Comparison of ENCODE assay signal across 26 cellular contexts in genomic region chr5:68983959-68984358, GRCh38.
"Had no signal": no experiment of that assay in that cellular context is flagged by ENCODE, and none has a peak within 500 bp of the region (broad histone marks: within the 10 kb centered on the region; RNA-seq: fewer than 3 reads in every experiment).

No MANE protein-coding gene starts in this region.

- H3K27me3 Mint-ChIP-seq: dendritic cell treated with granulocyte-macrophage colony-stimulating factor and Interleukin-4, amounts not matched to agents 40 ng/mL and 50 ng/mL, for 4 days had no signal

- H3K4me3 ChIP-seq: colonic mucosa, esophagus squamous epithelium, gastroesophageal sphincter, heart left ventricle, hepatocyte, left lung, lower lobe of right lung, mucosa of descending colon had no signal

- H3K4me1 Mint-ChIP-seq: immature natural killer cell; mesothelial cell of epicardium; naive thymus-derived CD4-positive, alpha-beta T cell; natural killer cell had no signal

- H3K4me1 ChIP-seq: colonic mucosa, esophagus squamous epithelium, gastroesophageal sphincter, heart left ventricle, left lung, lower lobe of right lung had no signal

- H3K27ac ChIP-seq: colonic mucosa, epithelial cell of prostate, esophagus squamous epithelium, gastroesophageal sphincter, heart left ventricle, hepatocyte, left lung, lower lobe of right lung had no signal

- DNase-seq: colonic mucosa; cortex of kidney; effector CD8-positive, alpha-beta T cell; erythroblast; esophagus squamous epithelium; foreskin fibroblast; foreskin melanocyte; heart left ventricle; hypothalamus; immature natural killer cell; left cardiac atrium; left lung; left ventricle myocardium superior; lower lobe of right lung; mesenchymal stem cell; mucosa of descending colon; naive thymus-derived CD4-positive, alpha-beta T cell; natural killer cell had no signal

- FAIRE-seq: endothelial cell of umbilical vein, keratinocyte had no signal

- H3K36me3 ChIP-seq: colonic mucosa, esophagus squamous epithelium, gastroesophageal sphincter, heart left ventricle, left lung, lower lobe of right lung had no signal

- H3K27me3 ChIP-seq: colonic mucosa, esophagus squamous epithelium, gastroesophageal sphincter, heart left ventricle, hepatocyte, left lung had no signal

- H3K4me3 Mint-ChIP-seq: dendritic cell treated with granulocyte-macrophage colony-stimulating factor and Interleukin-4, amounts not matched to agents 40 ng/mL and 50 ng/mL, for 4 days; immature natural killer cell; mesothelial cell of epicardium; naive thymus-derived CD4-positive, alpha-beta T cell; natural killer cell had no signal

- H3K36me3 Mint-ChIP-seq: immature natural killer cell, natural killer cell had no signal

- H3K9me3 ChIP-seq: colonic mucosa, lower lobe of right lung, mucosa of descending colon had no signal

- ATAC-seq: esophagus mucosa; gastroesophageal sphincter; heart left ventricle; left cardiac atrium; left lung; left ventricle myocardium superior; lower lobe of right lung; mucosa of descending colon; naive thymus-derived CD4-positive, alpha-beta T cell; natural killer cell had no signal

- H3K27ac Mint-ChIP-seq: dendritic cell treated with granulocyte-macrophage colony-stimulating factor and Interleukin-4, amounts not matched to agents 40 ng/mL and 50 ng/mL, for 4 days; immature natural killer cell; mesothelial cell of epicardium; naive thymus-derived CD4-positive, alpha-beta T cell; natural killer cell had no signal
